In genomic region chr1:46340404-46341221, GRCh38 we compare ENCODE assay signal across 8 cellular contexts. TPM values are rescaled to one million over a fixed set of nuclear protein-coding genes. Genes with fewer than 3 reads are reported as not detected.
DNase-seq lines count a peak whose midpoint lies in the region; ATAC-seq and TF ChIP-seq lines count a peak whose summit lies in the region.

Gene NSUN4, plus strand, starts transcription at chr1:46340807. Its CDS starts 20 bp downstream, at chr1:46340827.

- POLR2A ChIA-PET in activated CD4-positive, alpha-beta memory T cell treated with anti-CD3 and anti-CD28 coated beads for 36 hours (lab: Charles Lee) = interaction anchor here (0.6 to 2.0 kb wide), 4 partner anchors 8 to 94 kb away, joined by 4 to 15 read pairs (median 6); partner anchors contain the start of genes LRRC41, RAD54L and UQCRH

- DNase-seq in CD1c-positive myeloid dendritic cell (ENCODE audit: extremely low spot score) (peak; percentile 95), NCI-H748 treated with DMSO at 0.1 percent for 48 hours (lab: John Stamatoyannopoulos, UW) (peak; percentile 85), dorsolateral prefrontal cortex (peak; percentile 79 to 94 (median 92)), right lobe of liver (peak; percentile 90 to 94 (median 91))
- DNase-seq in activated CD4-positive, alpha-beta memory T cell treated with anti-CD3 and anti-CD28 coated beads for 36 hours = peak; percentile 93
- DNase-seq in stimulated activated CD4-positive, alpha-beta T cell treated with anti-CD3 and anti-CD28 coated beads, Interleukin-4, amount 100 ng/mL, for 4 hours = peak; percentile 81 to 84

- H3K4me3 Mint-ChIP-seq in activated CD4-positive, alpha-beta memory T cell treated with anti-CD3 and anti-CD28 coated beads for 36 hours = peak within 1 kb of the TSS; percentile 94

- TF ChIP-seq CTCF in dorsolateral prefrontal cortex (IDR thresholded peaks at IDR 0.05 in 54 of 56, conservative IDR thresholded peaks at IDR 0.05 in 2 of 56; ENCODE audit: low read depth in 1 of 56, partially characterized antibody in 56 of 56) (peak; percentile 42 to 89 (median 78)), right lobe of liver (IDR thresholded peaks at IDR 0.05) (peak; percentile 47 to 77 (median 67))

- H3K27ac ChIP-seq in dorsolateral prefrontal cortex (peak within 1 kb of the TSS; percentile 69 to 100 (median 98)), right lobe of liver (peak within 1 kb of the TSS; percentile 92 to 95 (median 94))

- intact Hi-C loops in activated CD4-positive, alpha-beta memory T cell treated with anti-CD3 and anti-CD28 coated beads for 36 hours (cut with micrococcal nuclease) = loop anchor here (1.0 to 10.0 kb wide), 4 partner anchors 8 to 264 kb away; partner anchors contain the start of genes LRRC41, MKNK1, RAD54L and UQCRH
- intact Hi-C loops in dorsolateral prefrontal cortex (cut with DNase I) (loop anchor here (1.0 to 5.0 kb wide), 6 partner anchors 37 to 303 kb away; partner anchors contain the start of genes LRRC41 (in 2 of the 2), UQCRH (in 2 of the 2), FAAH (in 1 of the 2) and RAD54L (in 1 of the 2)), right lobe of liver (cut with DNase I) (no loop called here)

- H3K9me3 Mint-ChIP-seq in activated CD4-positive, alpha-beta memory T cell treated with anti-CD3 and anti-CD28 coated beads for 36 hours = no peaks in the 10 kb centered on the region

- no peaks in the 10 kb centered on the region for H3K27me3 Mint-ChIP-seq in activated CD4-positive, alpha-beta memory T cell treated with anti-CD3 and anti-CD28 coated beads for 36 hours

- TF ChIP-seq POLR2A in right lobe of liver (IDR thresholded peaks at IDR 0.05) = peak; percentile 84

- H3K36me3 ChIP-seq in right lobe of liver = peaks cover 0 to 12% (median 2%) of the 10 kb centered on the region in 4 donors

- peak within 1 kb of the TSS; percentile 98 for H3K27ac Mint-ChIP-seq in activated CD4-positive, alpha-beta memory T cell treated with anti-CD3 and anti-CD28 coated beads for 36 hours

- H3K9me3 ChIP-seq in right lobe of liver = no peaks in the 10 kb centered on the region

- H3K4me1 ChIP-seq in right lobe of liver = peaks cover 0 to 5% (median 0%) of the 10 kb centered on the region in 4 donors

- peaks cover 19% of the 10 kb centered on the region for H3K36me3 Mint-ChIP-seq in activated CD4-positive, alpha-beta memory T cell treated with anti-CD3 and anti-CD28 coated beads for 36 hours

- peaks cover 44% of the 10 kb centered on the region for H3K4me1 Mint-ChIP-seq in activated CD4-positive, alpha-beta memory T cell treated with anti-CD3 and anti-CD28 coated beads for 36 hours (ENCODE audit: low read depth)

- CTCF ChIA-PET in activated CD4-positive, alpha-beta memory T cell treated with anti-CD3 and anti-CD28 coated beads for 36 hours (lab: Charles Lee) = interaction anchor here (0.6 to 4.1 kb wide), 12 partner anchors 7 to 210 kb away, joined by 3 to 19 read pairs (median 4); partner anchors contain the start of genes LRRC41, RAD54L and UQCRH

- H3K4me3 ChIP-seq in dorsolateral prefrontal cortex = peak within 1 kb of the TSS; percentile 46 to 97 (median 86)
- H3K4me3 ChIP-seq in right lobe of liver = peak within 1 kb of the TSS; percentile 69 to 89 (median 88)

- H3K27me3 ChIP-seq in dorsolateral prefrontal cortex (no peaks in the 10 kb centered on the region), right lobe of liver (no peaks in the 10 kb centered on the region)

- ATAC-seq in GM19372 (IDR thresholded peaks at IDR 0.05; ENCODE audit: low read depth, unreplicated experiment) (peak; percentile 81), HG03565 (IDR thresholded peaks at IDR 0.05; ENCODE audit: unreplicated experiment) (peak; percentile 57), right lobe of liver (peak; percentile 96 to 98 (median 97))

- under 1% methylated on average over 40 of the region's 53 CpGs for WGBS in right lobe of liver (ENCODE audit: insufficient coverage, low coverage, low lambda C conversion rate, missing lambda C conversion rate)

RNA-seq across cellular contexts. Expression of gene NSUN4, which starts in this region (rescaled TPM):
- 10 to 100 TPM; 29.1 to 29.9 TPM for total RNA-seq in activated CD4-positive, alpha-beta memory T cell treated with anti-CD3 and anti-CD28 coated beads for 36 hours
- 10 to 100 TPM; 18.8 to 38.8 (median 25.9) TPM for total RNA-seq in dorsolateral prefrontal cortex
- total RNA-seq in right lobe of liver = 10 to 100 TPM in 5 of 6 experiments, 1 to 10 TPM in 1; 8.5 to 13.0 (median 12.2) TPM

Comparison
In these comparisons a context has a peak if more than half of its experiments do, and no peak if none do; other contexts are left out.
1. Peak in every context shown above with its lines: DNase-seq, ATAC-seq, H3K4me3 ChIP-seq and H3K27ac ChIP-seq.
2. intact Hi-C loops: an anchor here in activated CD4-positive, alpha-beta memory T cell treated with anti-CD3 and anti-CD28 coated beads for 36 hours (1.0 to 10.0 kb wide) and dorsolateral prefrontal cortex (1.0 to 5.0 kb wide); none called in right lobe of liver.